9 cellular contexts compared by ENCODE assay signal in genomic region chr3:43477600-43477999, GRCh38.
DNase-seq lines count a peak whose midpoint lies in the region; ATAC-seq and TF ChIP-seq lines count a peak whose summit lies in the region.
"Had no signal": no experiment of that assay in that cellular context is flagged by ENCODE, and none has a peak within 500 bp of the region (broad histone marks: within the 10 kb centered on the region; RNA-seq: fewer than 3 reads in every experiment).

No MANE protein-coding gene starts in this region.

- peak overlapping the region; percentile 48 to 78 (median 65) for H3K4me3 Mint-ChIP-seq in naive thymus-derived CD4-positive, alpha-beta T cell
- H3K4me3 Mint-ChIP-seq in HFFc6 = no peak overlapping the region

- peaks cover 7 to 27% (median 12%) of the 10 kb centered on the region in 5 donors for H3K36me3 Mint-ChIP-seq in naive thymus-derived CD4-positive, alpha-beta T cell
- no peaks in the 10 kb centered on the region for H3K36me3 Mint-ChIP-seq in HFFc6 (ENCODE audit: low read depth)

- peaks cover 0 to 2% (median 0%) of the 10 kb centered on the region in 5 donors for H3K27me3 Mint-ChIP-seq in naive thymus-derived CD4-positive, alpha-beta T cell
- no peaks in the 10 kb centered on the region for H3K27me3 Mint-ChIP-seq in HFFc6 (ENCODE audit: insufficient read depth)

- peak overlapping the region; percentile 91 to 99 (median 98) for H3K27ac Mint-ChIP-seq in naive thymus-derived CD4-positive, alpha-beta T cell
- no peak overlapping the region for H3K27ac Mint-ChIP-seq in HFFc6

- H3K9me3 Mint-ChIP-seq in naive thymus-derived CD4-positive, alpha-beta T cell = peaks cover 0 to 16% (median 9%) of the 10 kb centered on the region in 11 donors
- no peaks in the 10 kb centered on the region for H3K9me3 Mint-ChIP-seq in HFFc6

- peak overlapping the region; percentile 71 for H3K27ac ChIP-seq in naive thymus-derived CD4-positive, alpha-beta T cell (ENCODE audit: low read depth, low read length)
- H3K27ac ChIP-seq: VCaP had no signal

- no peaks in the 10 kb centered on the region for H3K36me3 ChIP-seq in naive thymus-derived CD4-positive, alpha-beta T cell (ENCODE audit: control insufficient read depth in 2 of 3, insufficient read depth in 3 of 3, low read length in 3 of 3)

- H3K4me1 ChIP-seq in naive thymus-derived CD4-positive, alpha-beta T cell (ENCODE audit: control insufficient read depth in 2 of 2, insufficient read depth in 2 of 2, low read length in 2 of 2) = peaks cover 33 to 40% of the 10 kb centered on the region in 2 donors

- ATAC-seq in naive thymus-derived CD4-positive, alpha-beta T cell = peak; percentile 98
- ATAC-seq in GM21526 (IDR thresholded peaks at IDR 0.05; ENCODE audit: low FRiP score, unreplicated experiment) = no peak

- no peak for TF ChIP-seq CTCF in HFFc6 (IDR thresholded peaks at IDR 0.05)

- H3K27me3 ChIP-seq in naive thymus-derived CD4-positive, alpha-beta T cell (ENCODE audit: control insufficient read depth in 2 of 2, insufficient read depth in 2 of 2, low read length in 2 of 2) = no peaks in the 10 kb centered on the region

- H3K4me1 Mint-ChIP-seq in naive thymus-derived CD4-positive, alpha-beta T cell = peaks cover 24 to 66% (median 60%) of the 10 kb centered on the region in 7 donors
- 0 out of 2 replicates have a peak, but pooled peaks cover 10% of the 10 kb centered on the region for H3K4me1 Mint-ChIP-seq in HFFc6 (ENCODE audit: low read depth)

- CTCF ChIA-PET in naive thymus-derived CD4-positive, alpha-beta T cell (lab: Charles Lee) = interaction anchor here (0.9 to 1.5 kb wide), 2 partner anchors 24 to 26 kb away, joined by 4 to 5 read pairs; no protein-coding TSS in a partner anchor

- H3K4me3 ChIP-seq in naive thymus-derived CD4-positive, alpha-beta T cell (ENCODE audit: low read length) = peak overlapping the region; percentile 7

- intact Hi-C loops in naive thymus-derived CD4-positive, alpha-beta T cell (cut with micrococcal nuclease) = loop anchor here in 1 of 2 donors (1.0 to 2.0 kb wide), 5 partner anchors 26 to 371 kb away; partner anchors contain the start of genes POMGNT2 and SNRK

- DNase-seq in activated CD4-positive, alpha-beta T cell treated with anti-CD3 and anti-CD28 coated beads for 4 hours = peak; percentile 65 to 66
- peak; percentile 55 for DNase-seq in activated naive CD4-positive, alpha-beta T cell treated with anti-CD3 and anti-CD28 coated beads, Interleukin-2, amount 50 U/mL, for 16 hours
- DNase-seq in naive thymus-derived CD4-positive, alpha-beta T cell = peak in 8 of 9 donors; percentile 21 to 81 (median 72)
- peak; percentile 50 for DNase-seq in stimulated activated CD8-positive, alpha-beta memory T cell treated with anti-CD3 and anti-CD28 coated beads, Interleukin-4, amount 100 ng/mL, for 24 hours (ENCODE audit: low read depth)
- DNase-seq in HFFc6 = no peak
- no peak for DNase-seq in iPS-NIHi11 (ENCODE audit: low spot score)
- no peak for DNase-seq in ecto neural progenitor cell (ENCODE audit: low spot score)

- H3K9me3 ChIP-seq in naive thymus-derived CD4-positive, alpha-beta T cell (ENCODE audit: control insufficient read depth in 2 of 3, low read length in 3 of 3) = no peaks in the 10 kb centered on the region

- POLR2A ChIA-PET in naive thymus-derived CD4-positive, alpha-beta T cell (lab: Charles Lee) = interaction anchor here (0.5 to 1.4 kb wide), 7 partner anchors 9 to 380 kb away, joined by 3 to 5 read pairs (median 3); no protein-coding TSS in a partner anchor

Comparison
In these comparisons a context has a peak if more than half of its experiments do, and no peak if none do; other contexts are left out.
1. DNase-seq: peak in activated CD4-positive, alpha-beta T cell treated with anti-CD3 and anti-CD28 coated beads for 4 hours (2 of 2), activated naive CD4-positive, alpha-beta T cell treated with anti-CD3 and anti-CD28 coated beads, Interleukin-2, amount 50 U/mL, for 16 hours (single experiment), naive thymus-derived CD4-positive, alpha-beta T cell (8 of 9) and stimulated activated CD8-positive, alpha-beta memory T cell treated with anti-CD3 and anti-CD28 coated beads, Interleukin-4, amount 100 ng/mL, for 24 hours (single experiment); none in HFFc6 (single experiment), iPS-NIHi11 (single experiment) and ecto neural progenitor cell (single experiment).